In the genomic region with DNA sequence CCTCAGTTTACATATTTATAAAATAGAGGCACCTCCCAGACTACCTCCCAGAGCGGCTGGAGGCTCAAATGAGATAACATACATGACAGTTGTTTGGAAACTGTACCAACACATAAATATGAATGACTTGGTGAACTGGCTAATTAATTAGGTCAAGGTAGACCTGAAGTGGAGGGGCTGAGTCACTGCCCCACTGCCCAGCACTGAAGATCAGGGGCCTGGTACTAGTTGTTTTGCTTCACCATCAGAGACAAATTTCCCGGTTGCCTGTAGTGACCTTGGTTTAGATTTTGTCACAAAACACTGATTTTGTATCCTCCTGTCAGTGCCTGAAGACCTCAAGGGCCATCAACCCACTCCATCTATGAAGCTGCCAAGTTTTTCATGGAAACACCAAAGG, we compare ENCODE assay signal across 24 cellular contexts.
"Had no signal": no experiment of that assay in that cellular context is flagged by ENCODE, and none has a peak within 500 bp of the region (broad histone marks: within the 10 kb centered on the region; RNA-seq: fewer than 3 reads in every experiment).

No MANE protein-coding gene starts in this region.

- H3K4me1 ChIP-seq: SJCRH30 had no signal

- H3K27ac Mint-ChIP-seq: IgD-negative memory B cell had no signal

- H3K27me3 ChIP-seq: SJCRH30 had no signal

- H3K4me2 ChIP-seq: KMS-11 had no signal

- H3K9ac ChIP-seq: KMS-11 had no signal

- FAIRE-seq: HTR-8/SVneo, K562 had no signal

- H3K36me3 ChIP-seq: SJCRH30 had no signal

- H3K9me3 ChIP-seq: SJCRH30 had no signal

- H3K27ac ChIP-seq: HL-60, KMS-11, RWPE1, SJCRH30 had no signal

- DNase-seq: Kasumi-1, MM.1S, NCI-H1092 treated with DMSO at 0.1 percent for 48 hours, NCI-H1436, NCI-H187, NCI-H2029, NCI-H2081 treated with DMSO at 0.1 percent for 48 hours, NCI-H2171, NCI-H226, NCI-H446, NCI-H510A, NCI-H524 treated with DMSO at 0.1 percent for 48 hours, NCI-H69, NCI-H774, SHP77 treated with DMSO at 0.1 percent for 48 hours, SJCRH30 had no signal

- H3K4me3 Mint-ChIP-seq: IgD-negative memory B cell had no signal

- H3K27me3 Mint-ChIP-seq: IgD-negative memory B cell had no signal

- H3K9me3 Mint-ChIP-seq: IgD-negative memory B cell had no signal

- H3K4me3 ChIP-seq: K562, SJCRH30 had no signal

- ATAC-seq: K562, Panc1, SK-N-SH treated with all-trans-retinoic acid at 6 μM for 48 hours had no signal
